In genomic region chr6:142008016-142008735, GRCh38 we compare ENCODE assay signal across 24 cellular contexts.
DNase-seq lines count a peak whose midpoint lies in the region; ATAC-seq, FAIRE-seq and TF ChIP-seq lines count a peak whose summit lies in the region.
"Had no signal": no experiment of that assay in that cellular context is flagged by ENCODE, and none has a peak within 500 bp of the region (broad histone marks: within the 10 kb centered on the region; RNA-seq: fewer than 3 reads in every experiment).

No MANE protein-coding gene starts in this region.

- no peak overlapping the region for H3K18ac ChIP-seq in IMR-90 (ENCODE audit: low read depth, low read length)

- H3K4me1 ChIP-seq in IMR-90 (ENCODE audit: control insufficient read depth, insufficient read depth, low read length) (peaks cover 11% of the 10 kb centered on the region), ascending aorta (no peaks in the 10 kb centered on the region)
- H3K4me1 ChIP-seq: BLaER1 treated with 17β-estradiol and CSF1 and Interleukin-3, amounts not matched to agents 10 nM and 100 nM; Peyer's patch had no signal

- DNase-seq in EL (peak; percentile 35), IMR-90 (no peak), brain microvascular endothelial cell (peak; percentile 16), osteocyte (ENCODE audit: extremely low spot score, unreplicated experiment) (no peak), ascending aorta (ENCODE audit: low spot score in 2 of 2) (no peak), urothelium cell line (ENCODE audit: low spot score) (no peak)
- DNase-seq: CD8-positive, alpha-beta T cell; DMS79 treated with DMSO at 0.1 percent for 48 hours; GDM1; GM23248; HFFc6; Karpas-422; MM.1S; NCI-H1092 treated with DMSO at 0.1 percent for 48 hours; NCI-H146; NCI-H2029 treated with DMSO at 0.1 percent for 48 hours; NCI-H2171 treated with DMSO at 0.1 percent for 48 hours; NK-92 treated with Interleukin-12 subunit alpha and Interleukin-12 subunit beta, amount 100 ng/mL, for 24 hours; Peyer's patch had no signal

- H3K4me3 Mint-ChIP-seq in osteocyte (ENCODE audit: unreplicated experiment) = no peak overlapping the region
- H3K4me3 Mint-ChIP-seq: CD8-positive, alpha-beta T cell had no signal

- H4K5ac ChIP-seq in IMR-90 (ENCODE audit: low read depth, low read length) = no peak overlapping the region

- BruUV-seq in IMR-90 (replicated peaks; lab: Mats Ljungman, UMichigan) = no TSS peak

- H3K27me3 ChIP-seq in IMR-90 (ENCODE audit: control insufficient read depth, insufficient read depth, low read length) (no peaks in the 10 kb centered on the region), brain microvascular endothelial cell (replicated peaks) (no peaks in the 10 kb centered on the region), ascending aorta (no peaks in the 10 kb centered on the region)
- H3K27me3 ChIP-seq: BLaER1 treated with 17β-estradiol and CSF1 and Interleukin-3, amounts not matched to agents 10 nM and 100 nM; Peyer's patch had no signal

- no peak overlapping the region for H2BK120ac ChIP-seq in IMR-90 (ENCODE audit: low read depth, low read length)

- FAIRE-seq in urothelium cell line (lab: Jason Lieb, UNC) = no peak
- FAIRE-seq: D721Med had no signal

- H4K91ac ChIP-seq in IMR-90 (ENCODE audit: insufficient read depth, low read depth, low read length) = no peak overlapping the region

- intact Hi-C loops in IMR-90 (cut with micrococcal nuclease) = no loop called here
- intact Hi-C loops in ascending aorta (cut with DNase I) = no loop called here

- no peak overlapping the region for H2BK5ac ChIP-seq in IMR-90 (ENCODE audit: low read depth, low read length, poor library complexity, severe bottlenecking)

- in situ Hi-C loops in IMR-90 (cut with MboI; ENCODE audit: low sequenced_read_pairs) (no loop called here), brain microvascular endothelial cell (cut with HindIII; ENCODE audit: low pct_ligation_motif_present, low sequenced_read_pairs) (no loop called here)

- no peak overlapping the region for H3K4me3 ChIP-seq in IMR-90 (ENCODE audit: insufficient read depth, low read depth, low read length)
- no peak overlapping the region for H3K4me3 ChIP-seq in brain microvascular endothelial cell (ENCODE audit: low read depth, low read length)
- H3K4me3 ChIP-seq in ascending aorta = no peak overlapping the region
- H3K4me3 ChIP-seq: BLaER1 treated with 17β-estradiol and CSF1 and Interleukin-3, amounts not matched to agents 10 nM and 100 nM; GM23248; Peyer's patch; SK-N-MC had no signal

- peaks cover 4% of the 10 kb centered on the region for H3K9me3 Mint-ChIP-seq in osteocyte (ENCODE audit: unreplicated experiment)
- H3K9me3 Mint-ChIP-seq: CD8-positive, alpha-beta T cell had no signal

- no peak for TF ChIP-seq RAD21 in IMR-90 (IDR thresholded peaks at IDR 0.05; ENCODE audit: low read length)

- peak overlapping the region; percentile 10; the same call in 1 of the 2 replicates for H2BK20ac ChIP-seq in IMR-90 (ENCODE audit: low read depth, low read length)

- H3K4me1 Mint-ChIP-seq in osteocyte (ENCODE audit: unreplicated experiment) = peaks cover 30% of the 10 kb centered on the region

- no peak for TF ChIP-seq POLR2A in IMR-90 (IDR thresholded peaks at IDR 0.05; ENCODE audit: low read depth, low read length)

- H3K79me1 ChIP-seq in IMR-90 (ENCODE audit: low read depth in 1 of 2, low read length in 2 of 2) = peaks cover 4 to 6% of the 10 kb centered on the region in 2 experiments; a peak in 1 of 4 replicates

- no peak overlapping the region for H2AK9ac ChIP-seq in IMR-90 (replicated peaks; ENCODE audit: low read depth, low read length, poor library complexity)

- H4K20me1 ChIP-seq in IMR-90 (ENCODE audit: insufficient read depth, low read length) = no peaks in the 10 kb centered on the region
- H4K20me1 ChIP-seq: BLaER1 treated with 17β-estradiol and CSF1 and Interleukin-3, amounts not matched to agents 10 nM and 100 nM had no signal

- peak overlapping the region; percentile 7 for H3K27ac Mint-ChIP-seq in osteocyte (ENCODE audit: unreplicated experiment)
- H3K27ac Mint-ChIP-seq: CD8-positive, alpha-beta T cell had no signal

- H3K27ac ChIP-seq in IMR-90 (ENCODE audit: insufficient read depth, low read length) (no peak overlapping the region), brain microvascular endothelial cell (no peak overlapping the region), ascending aorta (no peak overlapping the region)
- H3K27ac ChIP-seq: BLaER1 treated with 17β-estradiol and CSF1 and Interleukin-3, amounts not matched to agents 10 nM and 100 nM; GM23248; Peyer's patch; SK-N-MC had no signal

- H2AK5ac ChIP-seq in IMR-90 (ENCODE audit: low read depth, low read length) = no peak overlapping the region

- H3K56ac ChIP-seq in IMR-90 (ENCODE audit: extremely low read depth, insufficient read depth, low read length) = no peak overlapping the region

- no peak overlapping the region for H3K4ac ChIP-seq in IMR-90 (ENCODE audit: low read depth, low read length)

- no CpG with 5 or more reads among the region's 4 CpGs for WGBS in IMR-90 (ENCODE audit: extremely low coverage in 2 of 2, insufficient read length in 1 of 2), 2 experiments

- H2AFZ ChIP-seq in IMR-90 (replicated peaks; ENCODE audit: low read length, poor library complexity) = no peak overlapping the region
- H2AFZ ChIP-seq: GM23248 had no signal

- TF ChIP-seq CTCF in IMR-90 (conservative IDR thresholded peaks at IDR 0.05; ENCODE audit: low read depth, low read length) = no peak
- TF ChIP-seq CTCF in brain microvascular endothelial cell (IDR thresholded peaks at IDR 0.05; ENCODE audit: low read depth, low read length, missing control alignments) = no peak
- TF ChIP-seq CTCF in osteocyte (IDR thresholded peaks at IDR 0.05) = no peak
- TF ChIP-seq CTCF in ascending aorta (IDR thresholded peaks at IDR 0.05) = no peak

- ATAC-seq in IMR-90 (ENCODE audit: low read depth) = no peak
- ATAC-seq in GM19397 (IDR thresholded peaks at IDR 0.05; ENCODE audit: unreplicated experiment) = no peak
- ATAC-seq: CD8-positive, alpha-beta T cell; Right ventricle myocardium inferior had no signal

- no peaks in the 10 kb centered on the region for H3K27me3 Mint-ChIP-seq in osteocyte (ENCODE audit: unreplicated experiment)

- H3K4me2 ChIP-seq in IMR-90 (ENCODE audit: low read depth, low read length) = no peak overlapping the region
- H3K4me2 ChIP-seq: BLaER1 treated with 17β-estradiol and CSF1 and Interleukin-3, amounts not matched to agents 10 nM and 100 nM had no signal

- H3K36me3 Mint-ChIP-seq in osteocyte (ENCODE audit: unreplicated experiment) = no peaks in the 10 kb centered on the region
- H3K36me3 Mint-ChIP-seq: CD8-positive, alpha-beta T cell had no signal

- dilution Hi-C loops in IMR-90 (cut with HindIII; ENCODE audit: low sequenced_read_pairs, unreplicated experiment) = no loop called here

- H3K23ac ChIP-seq in IMR-90 (ENCODE audit: low read depth, low read length) = no peak overlapping the region

- 0 out of 2 replicates have a peak, but pooled peaks cover 2% of the 10 kb centered on the region for H3K9me1 ChIP-seq in IMR-90 (ENCODE audit: insufficient read depth, low read length)

- H3K9me3 ChIP-seq in IMR-90 (ENCODE audit: control insufficient read depth, insufficient read depth, low read length) (no peaks in the 10 kb centered on the region), ascending aorta (no peaks in the 10 kb centered on the region)
- H3K9me3 ChIP-seq: BLaER1 treated with 17β-estradiol and CSF1 and Interleukin-3, amounts not matched to agents 10 nM and 100 nM; Peyer's patch had no signal

- no peak overlapping the region for H4K8ac ChIP-seq in IMR-90 (ENCODE audit: low read depth in 2 of 2, low read length in 2 of 2)

- H3K36me3 ChIP-seq in IMR-90 (ENCODE audit: control insufficient read depth, insufficient read depth, low read length) (no peaks in the 10 kb centered on the region), brain microvascular endothelial cell (replicated peaks) (no peaks in the 10 kb centered on the region), ascending aorta (no peaks in the 10 kb centered on the region)
- H3K36me3 ChIP-seq: BLaER1 treated with 17β-estradiol and CSF1 and Interleukin-3, amounts not matched to agents 10 nM and 100 nM; Peyer's patch had no signal

- POLR2A ChIA-PET in IMR-90 (lab: Charles Lee; ENCODE audit: unreplicated experiment) = interaction anchor here (0.7 kb wide), 1 partner anchor 525 kb away, joined by 3 read pairs; no protein-coding TSS in a partner anchor

- CTCF ChIA-PET in IMR-90 (lab: Yijun Ruan, JAX) = no interaction called here

- H3K9ac ChIP-seq in IMR-90 (ENCODE audit: low read depth, low read length) = no peak overlapping the region
- H3K9ac ChIP-seq: BLaER1 treated with 17β-estradiol and CSF1 and Interleukin-3, amounts not matched to agents 10 nM and 100 nM; GM23248 had no signal

- no peak overlapping the region for H3K14ac ChIP-seq in IMR-90 (replicated peaks; ENCODE audit: low read depth, low read length)

- no peak overlapping the region for H2BK15ac ChIP-seq in IMR-90 (ENCODE audit: low read depth, low read length)

TF ChIP-seq in IMR-90, 13 proteins besides CTCF, POLR2A, EP300 and RAD21:
- TF ChIP-seq USF2 (IDR thresholded peaks at IDR 0.05; ENCODE audit: low read depth, low read length) (no peak), RCOR1 (IDR thresholded peaks at IDR 0.05; ENCODE audit: insufficient replicate concordance, low read length) (no peak), MAFK (IDR thresholded peaks at IDR 0.05; ENCODE audit: low read depth, low read length) (no peak), MAZ (IDR thresholded peaks at IDR 0.05; ENCODE audit: borderline replicate concordance, low read depth, low read length) (no peak), CHD1 (IDR thresholded peaks at IDR 0.05; ENCODE audit: low read depth, low read length) (no peak), MXI1 (IDR thresholded peaks at IDR 0.05; ENCODE audit: borderline replicate concordance, low read depth, low read length) (no peak)

Comparison
In these comparisons a context has a peak if more than half of its experiments do, and no peak if none do; other contexts are left out.
1. DNase-seq: peak in EL (single experiment) and brain microvascular endothelial cell (single experiment); none in IMR-90 (single experiment), osteocyte (single experiment), ascending aorta (0 of 2) and urothelium cell line (single experiment).